ENCODE assay signal across 1 cellular context in the genomic region with DNA sequence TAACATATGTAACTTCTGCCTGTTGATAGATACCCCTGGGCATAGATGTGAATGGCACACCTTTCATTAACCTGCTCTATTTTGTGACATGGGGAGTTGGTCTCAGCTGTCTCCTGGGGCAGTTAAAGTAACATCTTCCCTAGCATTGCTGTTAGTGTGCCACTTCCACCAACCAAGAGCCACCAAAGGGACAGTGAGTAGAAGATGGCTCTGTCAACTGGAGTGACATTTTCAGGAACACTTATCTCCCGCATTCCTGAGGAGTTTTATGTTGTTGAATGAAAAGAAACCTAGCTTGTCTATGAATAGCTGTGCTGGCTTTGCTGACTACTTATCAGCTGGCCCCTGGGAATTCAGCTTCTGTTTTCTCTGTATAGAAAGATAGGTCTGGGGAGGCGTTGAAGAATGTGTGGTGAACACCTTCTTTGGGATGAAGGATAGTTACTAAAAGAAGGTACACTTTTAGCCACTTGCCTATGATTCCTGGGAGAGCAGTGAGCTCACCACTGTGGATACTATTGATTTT.
TF ChIP-seq lines count a peak whose summit lies in the region.

No MANE protein-coding gene starts in this region.

TF ChIP-seq in GM12878, 131 proteins besides CTCF, POLR2A, EP300 and RAD21:
- TF ChIP-seq MEF2B (IDR thresholded peaks at IDR 0.05; ENCODE audit: partially characterized antibody, poor library complexity, severe bottlenecking) (peak; percentile 24), MTA3 (IDR thresholded peaks at IDR 0.05; ENCODE audit: borderline replicate concordance, low read length) (no peak)
